ENCODE assay signal across 1 cellular context in the genomic region with DNA sequence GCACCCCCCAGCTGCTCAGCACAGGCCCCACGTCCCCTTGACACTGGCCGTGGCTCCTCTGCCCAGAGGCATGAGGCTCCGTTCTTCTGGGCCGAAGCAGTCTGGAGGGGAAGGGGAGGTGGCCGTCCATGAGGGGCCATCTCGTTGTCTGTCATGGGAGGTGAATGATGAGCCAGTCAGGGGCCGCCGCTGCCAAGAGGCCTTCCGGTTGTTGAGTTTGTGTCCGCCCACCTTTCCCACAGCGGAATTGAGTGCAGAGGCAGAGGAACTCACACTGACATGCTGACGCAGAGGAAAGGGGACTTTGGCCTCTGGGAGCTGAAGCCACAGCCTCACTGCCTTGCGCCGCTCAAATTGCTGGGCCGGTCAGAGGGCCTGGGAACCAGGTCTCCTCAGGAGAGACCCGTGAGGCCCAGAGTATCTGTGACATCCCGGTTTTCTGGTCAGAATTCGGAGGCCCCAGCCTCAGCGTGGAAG.
TF ChIP-seq lines count a peak whose summit lies in the region.

No MANE protein-coding gene starts in this region.

TF ChIP-seq in HepG2, 621 proteins besides CTCF, POLR2A, EP300 and RAD21 (continued from another document and continues in another):
- TF ChIP-seq, protein P1, sequence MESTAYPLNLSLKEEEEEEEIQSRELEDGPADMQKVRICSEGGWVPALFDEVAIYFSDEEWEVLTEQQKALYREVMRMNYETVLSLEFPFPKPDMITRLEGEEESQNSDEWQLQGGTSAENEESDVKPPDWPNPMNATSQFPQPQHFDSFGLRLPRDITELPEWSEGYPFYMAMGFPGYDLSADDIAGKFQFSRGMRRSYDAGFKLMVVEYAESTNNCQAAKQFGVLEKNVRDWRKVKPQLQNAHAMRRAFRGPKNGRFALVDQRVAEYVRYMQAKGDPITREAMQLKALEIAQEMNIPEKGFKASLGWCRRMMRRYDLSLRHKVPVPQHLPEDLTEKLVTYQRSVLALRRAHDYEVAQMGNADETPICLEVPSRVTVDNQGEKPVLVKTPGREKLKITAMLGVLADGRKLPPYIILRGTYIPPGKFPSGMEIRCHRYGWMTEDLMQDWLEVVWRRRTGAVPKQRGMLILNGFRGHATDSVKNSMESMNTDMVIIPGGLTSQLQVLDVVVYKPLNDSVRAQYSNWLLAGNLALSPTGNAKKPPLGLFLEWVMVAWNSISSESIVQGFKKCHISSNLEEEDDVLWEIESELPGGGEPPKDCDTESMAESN (CRISPR knock-in tag; conservative IDR thresholded peaks at IDR 0.05) = no peak
- peak; percentile 42; the same call in 1 of the 2 replicates for TF ChIP-seq ZNF143 (CRISPR knock-in tag; IDR thresholded peaks at IDR 0.05)
- TF ChIP-seq, protein P2, sequence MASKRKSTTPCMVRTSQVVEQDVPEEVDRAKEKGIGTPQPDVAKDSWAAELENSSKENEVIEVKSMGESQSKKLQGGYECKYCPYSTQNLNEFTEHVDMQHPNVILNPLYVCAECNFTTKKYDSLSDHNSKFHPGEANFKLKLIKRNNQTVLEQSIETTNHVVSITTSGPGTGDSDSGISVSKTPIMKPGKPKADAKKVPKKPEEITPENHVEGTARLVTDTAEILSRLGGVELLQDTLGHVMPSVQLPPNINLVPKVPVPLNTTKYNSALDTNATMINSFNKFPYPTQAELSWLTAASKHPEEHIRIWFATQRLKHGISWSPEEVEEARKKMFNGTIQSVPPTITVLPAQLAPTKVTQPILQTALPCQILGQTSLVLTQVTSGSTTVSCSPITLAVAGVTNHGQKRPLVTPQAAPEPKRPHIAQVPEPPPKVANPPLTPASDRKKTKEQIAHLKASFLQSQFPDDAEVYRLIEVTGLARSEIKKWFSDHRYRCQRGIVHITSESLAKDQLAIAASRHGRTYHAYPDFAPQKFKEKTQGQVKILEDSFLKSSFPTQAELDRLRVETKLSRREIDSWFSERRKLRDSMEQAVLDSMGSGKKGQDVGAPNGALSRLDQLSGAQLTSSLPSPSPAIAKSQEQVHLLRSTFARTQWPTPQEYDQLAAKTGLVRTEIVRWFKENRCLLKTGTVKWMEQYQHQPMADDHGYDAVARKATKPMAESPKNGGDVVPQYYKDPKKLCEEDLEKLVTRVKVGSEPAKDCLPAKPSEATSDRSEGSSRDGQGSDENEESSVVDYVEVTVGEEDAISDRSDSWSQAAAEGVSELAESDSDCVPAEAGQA (IDR thresholded peaks at IDR 0.05; ENCODE audit: low read depth) = no peak; the same call in 1 of the 2 replicates
- TF ChIP-seq, protein P2 (CRISPR knock-in tag; IDR thresholded peaks at IDR 0.05; ENCODE audit: borderline replicate concordance) = no peak
- no peak for TF ChIP-seq MAZ (IDR thresholded peaks at IDR 0.05; ENCODE audit: borderline replicate concordance, low read depth, low read length)
- TF ChIP-seq MAZ (CRISPR knock-in tag; IDR thresholded peaks at IDR 0.05; ENCODE audit: low read depth) = 0 out of 2 replicates have a peak, but pooled peaks have one; percentile 6
- TF ChIP-seq, protein P3, sequence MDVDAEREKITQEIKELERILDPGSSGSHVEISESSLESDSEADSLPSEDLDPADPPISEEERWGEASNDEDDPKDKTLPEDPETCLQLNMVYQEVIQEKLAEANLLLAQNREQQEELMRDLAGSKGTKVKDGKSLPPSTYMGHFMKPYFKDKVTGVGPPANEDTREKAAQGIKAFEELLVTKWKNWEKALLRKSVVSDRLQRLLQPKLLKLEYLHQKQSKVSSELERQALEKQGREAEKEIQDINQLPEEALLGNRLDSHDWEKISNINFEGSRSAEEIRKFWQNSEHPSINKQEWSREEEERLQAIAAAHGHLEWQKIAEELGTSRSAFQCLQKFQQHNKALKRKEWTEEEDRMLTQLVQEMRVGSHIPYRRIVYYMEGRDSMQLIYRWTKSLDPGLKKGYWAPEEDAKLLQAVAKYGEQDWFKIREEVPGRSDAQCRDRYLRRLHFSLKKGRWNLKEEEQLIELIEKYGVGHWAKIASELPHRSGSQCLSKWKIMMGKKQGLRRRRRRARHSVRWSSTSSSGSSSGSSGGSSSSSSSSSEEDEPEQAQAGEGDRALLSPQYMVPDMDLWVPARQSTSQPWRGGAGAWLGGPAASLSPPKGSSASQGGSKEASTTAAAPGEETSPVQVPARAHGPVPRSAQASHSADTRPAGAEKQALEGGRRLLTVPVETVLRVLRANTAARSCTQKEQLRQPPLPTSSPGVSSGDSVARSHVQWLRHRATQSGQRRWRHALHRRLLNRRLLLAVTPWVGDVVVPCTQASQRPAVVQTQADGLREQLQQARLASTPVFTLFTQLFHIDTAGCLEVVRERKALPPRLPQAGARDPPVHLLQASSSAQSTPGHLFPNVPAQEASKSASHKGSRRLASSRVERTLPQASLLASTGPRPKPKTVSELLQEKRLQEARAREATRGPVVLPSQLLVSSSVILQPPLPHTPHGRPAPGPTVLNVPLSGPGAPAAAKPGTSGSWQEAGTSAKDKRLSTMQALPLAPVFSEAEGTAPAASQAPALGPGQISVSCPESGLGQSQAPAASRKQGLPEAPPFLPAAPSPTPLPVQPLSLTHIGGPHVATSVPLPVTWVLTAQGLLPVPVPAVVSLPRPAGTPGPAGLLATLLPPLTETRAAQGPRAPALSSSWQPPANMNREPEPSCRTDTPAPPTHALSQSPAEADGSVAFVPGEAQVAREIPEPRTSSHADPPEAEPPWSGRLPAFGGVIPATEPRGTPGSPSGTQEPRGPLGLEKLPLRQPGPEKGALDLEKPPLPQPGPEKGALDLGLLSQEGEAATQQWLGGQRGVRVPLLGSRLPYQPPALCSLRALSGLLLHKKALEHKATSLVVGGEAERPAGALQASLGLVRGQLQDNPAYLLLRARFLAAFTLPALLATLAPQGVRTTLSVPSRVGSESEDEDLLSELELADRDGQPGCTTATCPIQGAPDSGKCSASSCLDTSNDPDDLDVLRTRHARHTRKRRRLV (CRISPR knock-in tag; IDR thresholded peaks at IDR 0.05) = no peak
- no peak for TF ChIP-seq ZNF207 (IDR thresholded peaks at IDR 0.05; ENCODE audit: borderline replicate concordance)
- TF ChIP-seq, protein P4, sequence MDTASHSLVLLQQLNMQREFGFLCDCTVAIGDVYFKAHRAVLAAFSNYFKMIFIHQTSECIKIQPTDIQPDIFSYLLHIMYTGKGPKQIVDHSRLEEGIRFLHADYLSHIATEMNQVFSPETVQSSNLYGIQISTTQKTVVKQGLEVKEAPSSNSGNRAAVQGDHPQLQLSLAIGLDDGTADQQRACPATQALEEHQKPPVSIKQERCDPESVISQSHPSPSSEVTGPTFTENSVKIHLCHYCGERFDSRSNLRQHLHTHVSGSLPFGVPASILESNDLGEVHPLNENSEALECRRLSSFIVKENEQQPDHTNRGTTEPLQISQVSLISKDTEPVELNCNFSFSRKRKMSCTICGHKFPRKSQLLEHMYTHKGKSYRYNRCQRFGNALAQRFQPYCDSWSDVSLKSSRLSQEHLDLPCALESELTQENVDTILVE (CRISPR knock-in tag; IDR thresholded peaks at IDR 0.05) = no peak
- no peak for TF ChIP-seq TRIM24 (CRISPR knock-in tag; IDR thresholded peaks at IDR 0.05)
- no peak for TF ChIP-seq SYNCRIP (IDR thresholded peaks at IDR 0.05; ENCODE audit: insufficient read depth, low read depth, low read length)
- TF ChIP-seq HDAC2 (CRISPR knock-in tag; IDR thresholded peaks at IDR 0.05) = peak; percentile 61; the same call in 1 of the 2 replicates
- TF ChIP-seq, protein P5, sequence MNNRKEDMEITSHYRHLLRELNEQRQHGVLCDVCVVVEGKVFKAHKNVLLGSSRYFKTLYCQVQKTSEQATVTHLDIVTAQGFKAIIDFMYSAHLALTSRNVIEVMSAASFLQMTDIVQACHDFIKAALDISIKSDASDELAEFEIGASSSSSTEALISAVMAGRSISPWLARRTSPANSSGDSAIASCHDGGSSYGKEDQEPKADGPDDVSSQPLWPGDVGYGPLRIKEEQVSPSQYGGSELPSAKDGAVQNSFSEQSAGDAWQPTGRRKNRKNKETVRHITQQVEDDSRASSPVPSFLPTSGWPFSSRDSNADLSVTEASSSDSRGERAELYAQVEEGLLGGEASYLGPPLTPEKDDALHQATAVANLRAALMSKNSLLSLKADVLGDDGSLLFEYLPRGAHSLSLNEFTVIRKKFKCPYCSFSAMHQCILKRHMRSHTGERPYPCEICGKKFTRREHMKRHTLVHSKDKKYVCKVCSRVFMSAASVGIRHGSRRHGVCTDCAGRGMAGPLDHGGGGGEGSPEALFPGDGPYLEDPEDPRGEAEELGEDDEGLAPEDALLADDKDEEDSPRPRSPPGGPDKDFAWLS (CRISPR knock-in tag; IDR thresholded peaks at IDR 0.05; ENCODE audit: borderline replicate concordance) = no peak
- TF ChIP-seq, protein P6, sequence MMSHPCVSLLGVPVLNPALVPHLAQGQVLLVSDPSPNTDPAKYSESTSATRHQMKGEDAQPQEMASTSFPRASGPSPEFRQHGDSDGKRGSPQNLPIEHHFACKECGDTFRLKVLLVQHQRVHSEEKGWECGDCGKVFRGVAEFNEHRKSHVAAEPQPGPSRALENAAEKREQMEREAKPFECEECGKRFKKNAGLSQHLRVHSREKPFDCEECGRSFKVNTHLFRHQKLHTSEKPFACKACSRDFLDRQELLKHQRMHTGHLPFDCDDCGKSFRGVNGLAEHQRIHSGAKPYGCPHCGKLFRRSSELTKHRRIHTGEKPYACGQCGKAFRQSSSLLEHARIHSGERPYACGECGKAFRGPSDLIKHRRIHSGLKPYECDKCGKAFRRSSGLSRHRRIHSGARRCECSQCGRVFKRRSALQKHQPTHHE (CRISPR knock-in tag; IDR thresholded peaks at IDR 0.05; ENCODE audit: borderline replicate concordance) = 0 out of 2 replicates have a peak, but pooled peaks have one; percentile 76
- peak; percentile 65 for TF ChIP-seq YEATS4 (CRISPR knock-in tag; IDR thresholded peaks at IDR 0.05; ENCODE audit: borderline replicate concordance)
- no peak for TF ChIP-seq EZH2 (conservative IDR thresholded peaks at IDR 0.05; ENCODE audit: low read depth, low read length)
- TF ChIP-seq JUN (CRISPR knock-in tag; IDR thresholded peaks at IDR 0.05) = no peak
- TF ChIP-seq SOX6 (IDR thresholded peaks at IDR 0.05) = no peak
- TF ChIP-seq SOX6 (CRISPR knock-in tag; IDR thresholded peaks at IDR 0.05) = peak; percentile 48; the same call in 1 of the 2 replicates
- TF ChIP-seq RBM39 (IDR thresholded peaks at IDR 0.05; ENCODE audit: low read depth, low read length, poor library complexity, severe bottlenecking) = no peak
- TF ChIP-seq, protein P7, sequence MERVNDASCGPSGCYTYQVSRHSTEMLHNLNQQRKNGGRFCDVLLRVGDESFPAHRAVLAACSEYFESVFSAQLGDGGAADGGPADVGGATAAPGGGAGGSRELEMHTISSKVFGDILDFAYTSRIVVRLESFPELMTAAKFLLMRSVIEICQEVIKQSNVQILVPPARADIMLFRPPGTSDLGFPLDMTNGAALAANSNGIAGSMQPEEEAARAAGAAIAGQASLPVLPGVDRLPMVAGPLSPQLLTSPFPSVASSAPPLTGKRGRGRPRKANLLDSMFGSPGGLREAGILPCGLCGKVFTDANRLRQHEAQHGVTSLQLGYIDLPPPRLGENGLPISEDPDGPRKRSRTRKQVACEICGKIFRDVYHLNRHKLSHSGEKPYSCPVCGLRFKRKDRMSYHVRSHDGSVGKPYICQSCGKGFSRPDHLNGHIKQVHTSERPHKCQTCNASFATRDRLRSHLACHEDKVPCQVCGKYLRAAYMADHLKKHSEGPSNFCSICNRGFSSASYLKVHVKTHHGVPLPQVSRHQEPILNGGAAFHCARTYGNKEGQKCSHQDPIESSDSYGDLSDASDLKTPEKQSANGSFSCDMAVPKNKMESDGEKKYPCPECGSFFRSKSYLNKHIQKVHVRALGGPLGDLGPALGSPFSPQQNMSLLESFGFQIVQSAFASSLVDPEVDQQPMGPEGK (CRISPR knock-in tag; IDR thresholded peaks at IDR 0.05) = peak; percentile 26; the same call in 1 of the 2 replicates
- no peak for TF ChIP-seq ZNF737 (CRISPR knock-in tag; IDR thresholded peaks at IDR 0.05; ENCODE audit: borderline replicate concordance)
- TF ChIP-seq, protein P8, sequence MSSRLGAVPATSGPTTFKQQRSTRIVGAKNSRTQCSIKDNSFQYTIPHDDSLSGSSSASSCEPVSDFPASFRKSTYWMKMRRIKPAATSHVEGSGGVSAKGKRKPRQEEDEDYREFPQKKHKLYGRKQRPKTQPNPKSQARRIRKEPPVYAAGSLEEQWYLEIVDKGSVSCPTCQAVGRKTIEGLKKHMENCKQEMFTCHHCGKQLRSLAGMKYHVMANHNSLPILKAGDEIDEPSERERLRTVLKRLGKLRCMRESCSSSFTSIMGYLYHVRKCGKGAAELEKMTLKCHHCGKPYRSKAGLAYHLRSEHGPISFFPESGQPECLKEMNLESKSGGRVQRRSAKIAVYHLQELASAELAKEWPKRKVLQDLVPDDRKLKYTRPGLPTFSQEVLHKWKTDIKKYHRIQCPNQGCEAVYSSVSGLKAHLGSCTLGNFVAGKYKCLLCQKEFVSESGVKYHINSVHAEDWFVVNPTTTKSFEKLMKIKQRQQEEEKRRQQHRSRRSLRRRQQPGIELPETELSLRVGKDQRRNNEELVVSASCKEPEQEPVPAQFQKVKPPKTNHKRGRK (CRISPR knock-in tag; IDR thresholded peaks at IDR 0.05) = no peak
- TF ChIP-seq, protein P9, sequence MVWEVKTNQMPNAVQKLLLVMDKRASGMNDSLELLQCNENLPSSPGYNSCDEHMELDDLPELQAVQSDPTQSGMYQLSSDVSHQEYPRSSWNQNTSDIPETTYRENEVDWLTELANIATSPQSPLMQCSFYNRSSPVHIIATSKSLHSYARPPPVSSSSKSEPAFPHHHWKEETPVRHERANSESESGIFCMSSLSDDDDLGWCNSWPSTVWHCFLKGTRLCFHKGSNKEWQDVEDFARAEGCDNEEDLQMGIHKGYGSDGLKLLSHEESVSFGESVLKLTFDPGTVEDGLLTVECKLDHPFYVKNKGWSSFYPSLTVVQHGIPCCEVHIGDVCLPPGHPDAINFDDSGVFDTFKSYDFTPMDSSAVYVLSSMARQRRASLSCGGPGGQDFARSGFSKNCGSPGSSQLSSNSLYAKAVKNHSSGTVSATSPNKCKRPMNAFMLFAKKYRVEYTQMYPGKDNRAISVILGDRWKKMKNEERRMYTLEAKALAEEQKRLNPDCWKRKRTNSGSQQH (CRISPR knock-in tag; IDR thresholded peaks at IDR 0.05; ENCODE audit: low read depth) = no peak
- TF ChIP-seq NKX3-1 (CRISPR knock-in tag; IDR thresholded peaks at IDR 0.05) = peak; percentile 47; the same call in 1 of the 2 replicates
- no peak for TF ChIP-seq RFX5 (IDR thresholded peaks at IDR 0.05; ENCODE audit: low read depth, low read length)
- TF ChIP-seq ZFP36L1 (CRISPR knock-in tag; IDR thresholded peaks at IDR 0.05) = no peak
